In the genomic region with DNA sequence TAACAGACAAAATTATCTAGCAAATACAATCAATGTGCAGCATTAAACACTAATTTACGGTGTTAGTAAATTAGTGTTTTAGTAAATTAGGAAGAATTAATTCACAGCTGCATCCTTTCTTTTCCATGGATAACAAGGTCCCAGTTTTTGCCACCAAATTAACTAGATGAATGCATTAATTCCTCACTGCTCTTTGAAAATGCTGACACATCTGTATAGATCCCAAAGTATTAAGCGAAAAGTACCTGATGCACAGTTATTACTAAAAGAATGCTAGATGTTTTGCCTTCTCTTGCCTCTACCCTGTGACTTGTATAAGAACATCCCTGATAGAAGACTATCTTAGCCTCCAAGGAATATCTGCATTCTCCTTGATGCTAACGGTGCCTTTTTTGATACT, we compare ENCODE assay signal across 27 cellular contexts.
"Had no signal": no experiment of that assay in that cellular context is flagged by ENCODE, and none has a peak within 500 bp of the region (broad histone marks: within the 10 kb centered on the region; RNA-seq: fewer than 3 reads in every experiment).

No MANE protein-coding gene starts in this region.

- H3K4me1 ChIP-seq: colonic mucosa, esophagus muscularis mucosa, esophagus squamous epithelium, foreskin keratinocyte, gastrocnemius medialis, gastroesophageal sphincter, heart left ventricle, heart right ventricle had no signal

- DNase-seq: colonic mucosa; cortex of kidney; dermis blood vessel endothelial cell; dorsolateral prefrontal cortex; effector CD4-positive, alpha-beta T cell; effector CD8-positive, alpha-beta T cell; effector memory CD4-positive, alpha-beta T cell; effector memory CD8-positive, alpha-beta T cell; endodermal cell; erythroblast; esophagus squamous epithelium; foreskin fibroblast; foreskin keratinocyte; foreskin melanocyte; gastrocnemius medialis; glutamatergic neuron; head of caudate nucleus; heart left ventricle; heart right ventricle had no signal

- ATAC-seq: effector memory CD8-positive, alpha-beta T cell; esophagus mucosa; foreskin keratinocyte; gastrocnemius medialis; gastroesophageal sphincter; heart left ventricle; heart right ventricle had no signal

- H3K4me3 ChIP-seq: colonic mucosa, coronary artery, dorsolateral prefrontal cortex, esophagus muscularis mucosa, esophagus squamous epithelium, gastrocnemius medialis, gastroesophageal sphincter, heart left ventricle, heart right ventricle had no signal

- H3K27me3 ChIP-seq: colonic mucosa, dorsolateral prefrontal cortex, esophagus muscularis mucosa, esophagus squamous epithelium, foreskin keratinocyte, gastrocnemius medialis, gastroesophageal sphincter, heart left ventricle, heart right ventricle had no signal

- H3K27ac ChIP-seq: colonic mucosa, coronary artery, dorsolateral prefrontal cortex, epithelial cell of prostate, esophagus muscularis mucosa, esophagus squamous epithelium, foreskin keratinocyte, gastrocnemius medialis, gastroesophageal sphincter, heart left ventricle, heart right ventricle had no signal

- H3K27me3 Mint-ChIP-seq: dendritic cell treated with granulocyte-macrophage colony-stimulating factor and Interleukin-4, amounts not matched to agents 40 ng/mL and 50 ng/mL, for 4 days had no signal

- H3K27ac Mint-ChIP-seq: dendritic cell treated with granulocyte-macrophage colony-stimulating factor and Interleukin-4, amounts not matched to agents 40 ng/mL and 50 ng/mL, for 4 days; effector memory CD8-positive, alpha-beta T cell; endodermal cell had no signal

- H3K9me3 Mint-ChIP-seq: dendritic cell treated with granulocyte-macrophage colony-stimulating factor and Interleukin-4, amounts not matched to agents 40 ng/mL and 50 ng/mL, for 4 days; effector memory CD8-positive, alpha-beta T cell; endodermal cell had no signal

- FAIRE-seq: endometrium, endothelial cell of umbilical vein had no signal

- H3K36me3 ChIP-seq: colonic mucosa, esophagus muscularis mucosa, esophagus squamous epithelium, gastrocnemius medialis, gastroesophageal sphincter, heart left ventricle, heart right ventricle had no signal

- H3K9me3 ChIP-seq: colonic mucosa, esophagus muscularis mucosa, esophagus squamous epithelium, gastrocnemius medialis, gastroesophageal sphincter, heart left ventricle, heart right ventricle had no signal

- H3K4me3 Mint-ChIP-seq: dendritic cell treated with granulocyte-macrophage colony-stimulating factor and Interleukin-4, amounts not matched to agents 40 ng/mL and 50 ng/mL, for 4 days; effector memory CD8-positive, alpha-beta T cell; endodermal cell had no signal
